ENCODE assay signal across 9 cellular contexts in the genomic region with DNA sequence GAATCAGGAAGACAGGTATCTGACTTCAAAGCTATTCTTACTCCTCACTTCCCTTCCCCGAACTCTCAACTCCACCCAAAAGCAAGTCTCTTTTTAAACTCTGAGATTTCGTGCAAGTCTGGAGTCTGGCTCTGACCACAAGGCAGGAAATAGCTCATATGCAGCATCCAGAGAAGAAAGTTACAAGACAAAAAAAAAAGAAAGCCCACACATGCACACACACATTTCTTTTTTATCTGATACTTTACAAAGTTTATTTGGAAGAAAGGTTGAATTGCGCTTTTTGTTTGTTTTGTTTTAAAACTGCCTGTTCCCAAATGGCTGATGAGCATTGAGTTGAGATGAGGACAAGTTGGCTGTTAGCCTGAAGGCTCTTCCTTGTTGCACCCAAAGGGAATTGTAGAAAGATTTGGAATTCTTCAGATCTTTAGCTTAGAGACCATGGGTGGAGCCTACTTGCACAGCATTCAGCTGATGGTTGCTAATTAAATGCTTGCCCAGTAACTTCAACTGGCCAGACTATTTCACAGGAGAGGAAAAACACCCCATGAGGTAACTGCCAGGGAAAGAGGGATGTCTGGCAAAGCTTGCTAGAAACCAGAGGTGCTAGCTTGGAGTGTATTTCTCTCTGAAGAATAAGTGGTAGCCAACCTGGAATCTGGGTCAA.
DNase-seq lines count a peak whose midpoint lies in the region; ATAC-seq, FAIRE-seq and TF ChIP-seq lines count a peak whose summit lies in the region.
"Had no signal": no experiment of that assay in that cellular context is flagged by ENCODE, and none has a peak within 500 bp of the region (broad histone marks: within the 10 kb centered on the region; RNA-seq: fewer than 3 reads in every experiment).

No MANE protein-coding gene starts in this region.

- H3K36me3 Mint-ChIP-seq in astrocyte (ENCODE audit: low read depth, unreplicated experiment), result no peaks in the 10 kb centered on the region

- ATAC-seq in GM21717 (IDR thresholded peaks at IDR 0.05; ENCODE audit: unreplicated experiment), result peak; percentile 98
- ATAC-seq: Panc1 had no signal

- H2AK5ac ChIP-seq in neuronal stem cell (ENCODE audit: low read depth, low read length), result no peak overlapping the region

- 100% methylated on average over 1 of the region's 3 CpGs; no CpG with 5 or more reads in 1 of the 2 donors for WGBS in neuronal stem cell (ENCODE audit: extremely low coverage in 2 of 2, insufficient read length in 2 of 2, insufficient replicate concordance in 1 of 2), 2 donors

- H2BK5ac ChIP-seq in neuronal stem cell (ENCODE audit: low read length), result no peak overlapping the region

- H3K4me3 Mint-ChIP-seq in astrocyte (ENCODE audit: unreplicated experiment), result no peak overlapping the region

- peak overlapping the region; percentile 36 for H3K27ac Mint-ChIP-seq in astrocyte (ENCODE audit: unreplicated experiment)

- H3K27me3 Mint-ChIP-seq in astrocyte (ENCODE audit: low read depth, unreplicated experiment), result no peaks in the 10 kb centered on the region

- no peaks in the 10 kb centered on the region for H3K79me1 ChIP-seq in neuronal stem cell (ENCODE audit: low read depth, low read length)

- H3K36me3 ChIP-seq in astrocyte (ENCODE audit: insufficient read depth, low read length) (no peaks in the 10 kb centered on the region), neuronal stem cell (replicated peaks in 1 of 2; ENCODE audit: control insufficient read depth in 2 of 2, insufficient read depth in 2 of 2, low read length in 2 of 2) (no peaks in the 10 kb centered on the region), WERI-Rb-1 (no peaks in the 10 kb centered on the region)

- H3K4ac ChIP-seq in neuronal stem cell (ENCODE audit: low read length), result no peak overlapping the region

- H3K4me3 ChIP-seq in astrocyte (ENCODE audit: insufficient read depth, low read depth, low read length), result no peak overlapping the region
- H3K4me3 ChIP-seq in neuronal stem cell (ENCODE audit: low read length in 2 of 2), result no peak overlapping the region
- H3K4me3 ChIP-seq in WERI-Rb-1 (ENCODE audit: low read depth, low read length), result no peak overlapping the region
- H3K4me3 ChIP-seq in dorsolateral prefrontal cortex, result no peak overlapping the region

- H3K18ac ChIP-seq in neuronal stem cell (ENCODE audit: low read length), result no peak overlapping the region

- H2BK12ac ChIP-seq in neuronal stem cell (ENCODE audit: low read length), result no peak overlapping the region

- TF ChIP-seq CTCF in astrocyte (IDR thresholded peaks at IDR 0.05; ENCODE audit: insufficient read depth, low read depth, low read length), result no peak
- no peak for TF ChIP-seq CTCF in WERI-Rb-1 (IDR thresholded peaks at IDR 0.05; ENCODE audit: low read depth, low read length)
- TF ChIP-seq CTCF in dorsolateral prefrontal cortex (IDR thresholded peaks at IDR 0.05 in 54 of 56, conservative IDR thresholded peaks at IDR 0.05 in 2 of 56; ENCODE audit: low read depth in 1 of 56, partially characterized antibody in 56 of 56), result no peak

- no peak overlapping the region for H3K27ac ChIP-seq in astrocyte (ENCODE audit: low read depth, low read length)
- no peak overlapping the region for H3K27ac ChIP-seq in neuronal stem cell (replicated peaks; ENCODE audit: low read length)
- H3K27ac ChIP-seq in WERI-Rb-1, result no peak overlapping the region
- no peak overlapping the region for H3K27ac ChIP-seq in dorsolateral prefrontal cortex

- H3K4me1 ChIP-seq in astrocyte (ENCODE audit: insufficient read depth, low read length) (no peaks in the 10 kb centered on the region), neuronal stem cell (ENCODE audit: control insufficient read depth in 2 of 2, insufficient read depth in 1 of 2, low read depth in 1 of 2, low read length in 2 of 2) (peaks cover 0 to 4% of the 10 kb centered on the region in 2 donors)

- no peak overlapping the region for H3K23ac ChIP-seq in neuronal stem cell (ENCODE audit: low read depth, low read length, poor library complexity)

- no peak overlapping the region for H3K14ac ChIP-seq in neuronal stem cell (ENCODE audit: low read length)

- H2AFZ ChIP-seq in astrocyte (ENCODE audit: low read depth, low read length) (no peak overlapping the region), neuronal stem cell (ENCODE audit: low read length) (peak overlapping the region; percentile 27)

- DNase-seq in GM12891 (ENCODE audit: insufficient read length, low spot score) (no peak), Kasumi-1 (lab: John Stamatoyannopoulos, UW) (peak; percentile 67 to 73), astrocyte (ENCODE audit: low read depth) (peak; percentile 29), neuronal stem cell (ENCODE audit: low spot score) (no peak), NCI-H2196 treated with DMSO at 0.1 percent for 48 hours (lab: John Stamatoyannopoulos, UW; ENCODE audit: unreplicated experiment) (no peak), WERI-Rb-1 (no peak), dorsolateral prefrontal cortex (no peak)

- TF ChIP-seq POLR2A in GM12891 (IDR thresholded peaks at IDR 0.05; ENCODE audit: low read depth, low read length), result no peak

- no peak overlapping the region for H4K8ac ChIP-seq in neuronal stem cell (ENCODE audit: low read depth, low read length)

- H3K4me1 Mint-ChIP-seq in astrocyte (ENCODE audit: low read depth, unreplicated experiment), result peaks cover 16% of the 10 kb centered on the region

- no peak overlapping the region for H4K91ac ChIP-seq in neuronal stem cell (ENCODE audit: low read depth, low read length, poor library complexity)

- H3K4me2 ChIP-seq in astrocyte (ENCODE audit: low read length) (peak overlapping the region; percentile 41), neuronal stem cell (ENCODE audit: insufficient read depth, low read length, poor library complexity, severe bottlenecking) (no peak overlapping the region)

- FAIRE-seq in GM12891 (lab: Jason Lieb, UNC), result peak; percentile 82
- no peak for FAIRE-seq in astrocyte (lab: Jason Lieb, UNC)

- H3K27me3 ChIP-seq in astrocyte (ENCODE audit: insufficient read depth, low read length) (no peaks in the 10 kb centered on the region), neuronal stem cell (ENCODE audit: control insufficient read depth in 3 of 3, insufficient read depth in 3 of 3, low read depth in 1 of 3, low read length in 3 of 3) (no peaks in the 10 kb centered on the region), WERI-Rb-1 (ENCODE audit: insufficient read depth, low read depth, severe bottlenecking) (no peaks in the 10 kb centered on the region), dorsolateral prefrontal cortex (peaks cover 0 to 6% (median 0%) of the 10 kb centered on the region in 45 donors)

- H4K20me1 ChIP-seq in astrocyte (ENCODE audit: insufficient read depth, low read length), result no peaks in the 10 kb centered on the region

- H2BK120ac ChIP-seq in neuronal stem cell (ENCODE audit: low read depth, low read length), result no peak overlapping the region

- no peaks in the 10 kb centered on the region for H3K9me3 Mint-ChIP-seq in astrocyte (ENCODE audit: unreplicated experiment)

- no peak overlapping the region for H2BK15ac ChIP-seq in neuronal stem cell (ENCODE audit: low read length)

- H3K9me3 ChIP-seq in astrocyte (ENCODE audit: insufficient read depth, low read depth, low read length) (no peaks in the 10 kb centered on the region), neuronal stem cell (replicated peaks in 1 of 2; ENCODE audit: control insufficient read depth in 2 of 2, insufficient read depth in 1 of 2, low read depth in 1 of 2, low read length in 2 of 2) (no peaks in the 10 kb centered on the region), WERI-Rb-1 (ENCODE audit: severe bottlenecking) (no peaks in the 10 kb centered on the region)

- H3K9ac ChIP-seq in astrocyte (ENCODE audit: low read length), result no peak overlapping the region
- no peak overlapping the region for H3K9ac ChIP-seq in neuronal stem cell (ENCODE audit: low read depth, low read length, poor library complexity)

- intact Hi-C loops in dorsolateral prefrontal cortex (cut with DNase I), result no loop called here

- no peaks in the 10 kb centered on the region for H3K79me2 ChIP-seq in astrocyte (ENCODE audit: insufficient read depth, low read length)

TF ChIP-seq in GM12891, 5 proteins besides CTCF, POLR2A, EP300 and RAD21:
- TF ChIP-seq POLR2AphosphoS5 (IDR thresholded peaks at IDR 0.05; ENCODE audit: low read depth, low read length), result no peak
- peak; percentile 93 for TF ChIP-seq SPI1 (IDR thresholded peaks at IDR 0.05; ENCODE audit: low read depth, low read length)
- TF ChIP-seq TAF1 (IDR thresholded peaks at IDR 0.05; ENCODE audit: low read depth, low read length), result 0 out of 2 replicates have a peak, but pooled peaks have one; percentile 15
- TF ChIP-seq POU2F2 (IDR thresholded peaks at IDR 0.05; ENCODE audit: low read depth, low read length), result peak; percentile 36; the same call in 1 of the 2 replicates
- no peak for TF ChIP-seq PAX5 (IDR thresholded peaks at IDR 0.05; ENCODE audit: insufficient read depth, low read length, severe bottlenecking)

Comparison
In these comparisons a context has a peak if more than half of its experiments do, and no peak if none do; other contexts are left out.
1. DNase-seq: peak in Kasumi-1 (2 of 2) and astrocyte (single experiment); none in GM12891 (single experiment), neuronal stem cell (single experiment), NCI-H2196 treated with DMSO at 0.1 percent for 48 hours (single experiment), WERI-Rb-1 (single experiment) and dorsolateral prefrontal cortex (0 of 10).